11 cellular contexts compared by ENCODE assay signal in genomic region chr1:59218521-59219236, GRCh38.
"Had no signal": no experiment of that assay in that cellular context is flagged by ENCODE, and none has a peak within 500 bp of the region (broad histone marks: within the 10 kb centered on the region; RNA-seq: fewer than 3 reads in every experiment).

No MANE protein-coding gene starts in this region.

- H3K4me3 ChIP-seq: psoas muscle, testis had no signal

- DNase-seq: activated CD4-positive, alpha-beta T cell treated with anti-CD3 and anti-CD28 coated beads for 48 hours; activated naive CD4-positive, alpha-beta T cell treated with anti-CD3 and anti-CD28 coated beads for 36 hours; activated T-cell treated with anti-CD3 and anti-CD28 coated beads for 4 hours; central memory CD4-positive, alpha-beta T cell; cortex of kidney; effector CD8-positive, alpha-beta T cell; left colon; mammary epithelial cell; psoas muscle; stimulated activated CD4-positive, alpha-beta T cell treated with anti-CD3 and anti-CD28 coated beads, Interleukin-12 subunit alpha, Interleukin-12 subunit beta, amount 100 ng/mL, for 4 hours; testis had no signal
